28 cellular contexts compared by ENCODE assay signal in genomic region chr3:149263856-149264255, GRCh38. TPM values are rescaled to one million over a fixed set of nuclear protein-coding genes. Genes with fewer than 3 reads are reported as not detected.
"Had no signal": no experiment of that assay in that cellular context is flagged by ENCODE, and none has a peak within 500 bp of the region (broad histone marks: within the 10 kb centered on the region; RNA-seq: fewer than 3 reads in every experiment).

No MANE protein-coding gene starts in this region.

- ATAC-seq: left colon; left lung; lower lobe of right lung; naive thymus-derived CD8-positive, alpha-beta T cell; pancreas; right cardiac atrium; stimulated activated effector memory CD8-positive, alpha-beta T cell treated with anti-CD3 and anti-CD28 coated beads, Interleukin-12 subunit alpha, Interleukin-12 subunit beta, amount 100 ng/mL, for 72 hours; stimulated activated naive CD8-positive, alpha-beta T cell treated with anti-CD3 and anti-CD28 coated beads, Interleukin-15, Interleukin-2, amounts not matched to agents 100 U/mL and 50 U/mL, for 24 hours had no signal

- H3K4me3 ChIP-seq: left lung, lower lobe of right lung, pancreas, prostate gland, sigmoid colon, spleen, stomach, testis, thyroid gland, transverse colon, upper lobe of left lung had no signal

- H3K27ac ChIP-seq: left lung, lower lobe of right lung, pancreas, prostate gland, sigmoid colon, spleen, stomach, testis, thyroid gland, transverse colon, upper lobe of left lung had no signal

- H3K9me3 ChIP-seq: left lung, lower lobe of right lung, pancreas, prostate gland, sigmoid colon, spleen, stomach, testis, thyroid gland, transverse colon, upper lobe of left lung had no signal

- H3K4me1 ChIP-seq: left lung, lower lobe of right lung, pancreas, prostate gland, sigmoid colon, stomach, testis, thyroid gland, transverse colon, upper lobe of left lung had no signal

- DNase-seq: hippocampal formation; kidney; left colon; left lung; lower lobe of right lung; mammary epithelial cell; mesenchymal stem cell; naive thymus-derived CD8-positive, alpha-beta T cell; nucleus accumbens; pancreas; posterior cingulate gyrus; retina; right cardiac atrium; sigmoid colon; small intestine; spleen; stimulated activated CD4-positive, alpha-beta T cell treated with anti-CD3 and anti-CD28 coated beads, Interleukin-4, amount 100 ng/mL, for 24 hours; stimulated activated naive CD8-positive, alpha-beta T cell treated with anti-CD3 and anti-CD28 coated beads, Interleukin-15, Interleukin-2, amounts not matched to agents 100 U/mL and 50 U/mL, for 24 hours; stomach; testis; thyroid gland; transverse colon; upper lobe of left lung had no signal

- H3K27me3 ChIP-seq: left lung, pancreas, sigmoid colon, spleen, stomach, testis, thyroid gland, transverse colon, upper lobe of left lung had no signal

- H3K27ac Mint-ChIP-seq: naive thymus-derived CD8-positive, alpha-beta T cell; nephron; stimulated activated effector memory CD8-positive, alpha-beta T cell treated with anti-CD3 and anti-CD28 coated beads, Interleukin-12 subunit alpha, Interleukin-12 subunit beta, amount 100 ng/mL, for 72 hours had no signal

- H3K4me1 Mint-ChIP-seq: neural crest cell; stimulated activated effector memory CD8-positive, alpha-beta T cell treated with anti-CD3 and anti-CD28 coated beads, Interleukin-12 subunit alpha, Interleukin-12 subunit beta, amount 100 ng/mL, for 72 hours had no signal

- H3K9me3 Mint-ChIP-seq: naive thymus-derived CD8-positive, alpha-beta T cell; neural crest cell; stimulated activated effector memory CD8-positive, alpha-beta T cell treated with anti-CD3 and anti-CD28 coated beads, Interleukin-12 subunit alpha, Interleukin-12 subunit beta, amount 100 ng/mL, for 72 hours had no signal

- H3K36me3 Mint-ChIP-seq: naive thymus-derived CD8-positive, alpha-beta T cell; stimulated activated effector memory CD8-positive, alpha-beta T cell treated with anti-CD3 and anti-CD28 coated beads, Interleukin-12 subunit alpha, Interleukin-12 subunit beta, amount 100 ng/mL, for 72 hours had no signal

- H3K36me3 ChIP-seq: left lung, lower lobe of right lung, pancreas, prostate gland, sigmoid colon, spleen, stomach, thyroid gland, transverse colon, upper lobe of left lung had no signal

- H3K4me3 Mint-ChIP-seq: naive thymus-derived CD8-positive, alpha-beta T cell; nephron; neural crest cell; stimulated activated effector memory CD8-positive, alpha-beta T cell treated with anti-CD3 and anti-CD28 coated beads, Interleukin-12 subunit alpha, Interleukin-12 subunit beta, amount 100 ng/mL, for 72 hours had no signal

- FAIRE-seq: kidney, pancreas, urothelium cell line had no signal

RNA-seq across cellular contexts. Expression of gene CP, which starts 42.2 kb away (rescaled TPM):
- total RNA-seq: mammary epithelial cell; naive thymus-derived CD8-positive, alpha-beta T cell had no signal
- polyA plus RNA-seq: mammary epithelial cell had no signal
